8 cellular contexts compared by ENCODE assay signal in genomic region chr13:45119990-45120864, GRCh38. TPM values are rescaled to one million over a fixed set of nuclear protein-coding genes. Genes with fewer than 3 reads are reported as not detected.
DNase-seq lines count a peak whose midpoint lies in the region; ATAC-seq and TF ChIP-seq lines count a peak whose summit lies in the region.

GTF2F2 (plus strand) TSS chr13:45120510; CDS start chr13:45120656, 146 bp downstream.

- H3K27me3 ChIP-seq in neural cell (ENCODE audit: insufficient read depth, low read depth, low read length): peaks cover 2% of the 10 kb centered on the region

- H3F3A ChIP-seq in neural cell (ENCODE audit: insufficient read depth, low read length, poor library complexity, severe bottlenecking): no peaks in the 10 kb centered on the region

- peaks cover 6% of the 10 kb centered on the region for H3K36me3 Mint-ChIP-seq in activated T-helper 2 cell treated with anti-CD3 and anti-CD28 coated beads, Interferon-gamma antibody, Interleukin-2, Interleukin-4, amounts not matched to agents 10 μg/mL and 5 μg/mL and 100 μg/mL, durations not matched to agents 14 hours and 24 hours and 36 hours (ENCODE audit: low read depth)

- peak within 1 kb of the TSS; percentile 69 for H3K27ac ChIP-seq in neural cell (ENCODE audit: low read length)

- peak; percentile 89 for TF ChIP-seq POLR2A in Raji (IDR thresholded peaks at IDR 0.05; ENCODE audit: insufficient read depth, low read depth, low read length)

- intact Hi-C loops in activated T-helper 2 cell treated with anti-CD3 and anti-CD28 coated beads, Interferon-gamma antibody, Interleukin-2, Interleukin-4, amounts not matched to agents 10 μg/mL and 5 μg/mL and 100 μg/mL, durations not matched to agents 14 hours and 24 hours and 36 hours (cut with micrococcal nuclease): loop anchor here (1.0 to 10.0 kb wide), 7 partner anchors 47 to 543 kb away; partner anchors contain the start of genes KCTD4, TPT1 and TSC22D1

- peaks cover 29% of the 10 kb centered on the region for H3K79me2 ChIP-seq in neural cell (replicated peaks; ENCODE audit: insufficient read depth, low read length)

- TF ChIP-seq RAD21 in neural cell (conservative IDR thresholded peaks at IDR 0.05): peak; percentile 59

- H3K9me3 Mint-ChIP-seq in activated T-helper 2 cell treated with anti-CD3 and anti-CD28 coated beads, Interferon-gamma antibody, Interleukin-2, Interleukin-4, amounts not matched to agents 10 μg/mL and 5 μg/mL and 100 μg/mL, durations not matched to agents 14 hours and 24 hours and 36 hours: no peaks in the 10 kb centered on the region
- H3K9me3 Mint-ChIP-seq in stimulated activated naive CD8-positive, alpha-beta T cell treated with anti-CD3 and anti-CD28 coated beads, Interleukin-15, amount 100 ng/mL, for 72 hours: no peaks in the 10 kb centered on the region

- no peaks in the 10 kb centered on the region for H3K36me3 ChIP-seq in neural cell (ENCODE audit: insufficient read depth, low read length)

- H3K27me3 Mint-ChIP-seq in activated T-helper 2 cell treated with anti-CD3 and anti-CD28 coated beads, Interferon-gamma antibody, Interleukin-2, Interleukin-4, amounts not matched to agents 10 μg/mL and 5 μg/mL and 100 μg/mL, durations not matched to agents 14 hours and 24 hours and 36 hours (ENCODE audit: low read depth): no peaks in the 10 kb centered on the region
- H3K27me3 Mint-ChIP-seq in stimulated activated naive CD8-positive, alpha-beta T cell treated with anti-CD3 and anti-CD28 coated beads, Interleukin-15, amount 100 ng/mL, for 72 hours: no peaks in the 10 kb centered on the region

- H3K4me1 Mint-ChIP-seq in activated T-helper 2 cell treated with anti-CD3 and anti-CD28 coated beads, Interferon-gamma antibody, Interleukin-2, Interleukin-4, amounts not matched to agents 10 μg/mL and 5 μg/mL and 100 μg/mL, durations not matched to agents 14 hours and 24 hours and 36 hours (ENCODE audit: low read depth): peaks cover 8% of the 10 kb centered on the region
- peaks cover 16% of the 10 kb centered on the region for H3K4me1 Mint-ChIP-seq in stimulated activated naive CD8-positive, alpha-beta T cell treated with anti-CD3 and anti-CD28 coated beads, Interleukin-15, amount 100 ng/mL, for 72 hours

- no peaks in the 10 kb centered on the region for H3K9me3 ChIP-seq in neural cell (ENCODE audit: low read length)

- no peak within 1 kb of the TSS for H3K27ac Mint-ChIP-seq in activated T-helper 2 cell treated with anti-CD3 and anti-CD28 coated beads, Interferon-gamma antibody, Interleukin-2, Interleukin-4, amounts not matched to agents 10 μg/mL and 5 μg/mL and 100 μg/mL, durations not matched to agents 14 hours and 24 hours and 36 hours
- no peak within 1 kb of the TSS for H3K27ac Mint-ChIP-seq in stimulated activated naive CD8-positive, alpha-beta T cell treated with anti-CD3 and anti-CD28 coated beads, Interleukin-15, amount 100 ng/mL, for 72 hours

- peak within 1 kb of the TSS; percentile 69 for H3K9ac ChIP-seq in neural cell (ENCODE audit: low read length)

- H3K9me2 ChIP-seq in neural cell (ENCODE audit: insufficient read depth, low read length): no peaks in the 10 kb centered on the region

- peak within 1 kb of the TSS; percentile 99 for H3K4me3 ChIP-seq in LNCaP clone FGC (ENCODE audit: low read depth, low read length)
- peak within 1 kb of the TSS; percentile 87 for H3K4me3 ChIP-seq in fibroblast of villous mesenchyme (ENCODE audit: low read depth, low read length)
- H3K4me3 ChIP-seq in neural cell (ENCODE audit: low read length): peak within 1 kb of the TSS; percentile 81

- DNase-seq in EH (ENCODE audit: low read depth) (peak; percentile 88), H4 (ENCODE audit: low spot score) (peak; percentile 75), LNCaP clone FGC (ENCODE audit: low read depth) (peak; percentile 65), fibroblast of villous mesenchyme (ENCODE audit: low read depth) (peak; percentile 92)
- DNase-seq in activated T-helper 2 cell treated with anti-CD3 and anti-CD28 coated beads, Interferon-gamma antibody, Interleukin-2, Interleukin-4, amounts not matched to agents 10 μg/mL and 5 μg/mL and 100 μg/mL, durations not matched to agents 14 hours and 24 hours and 36 hours (ENCODE audit: low spot score): peak; percentile 84
- DNase-seq in stimulated activated naive CD8-positive, alpha-beta T cell treated with anti-CD3 and anti-CD28 coated beads, Interleukin-15, amount 100 ng/mL, for 72 hours: peak; percentile 81 to 82

- H2AFZ ChIP-seq in neural cell (ENCODE audit: low read depth, low read length): peak within 1 kb of the TSS; percentile 86

- TF ChIP-seq CTCF in LNCaP clone FGC (IDR thresholded peaks at IDR 0.05; ENCODE audit: control insufficient read depth, extremely low read depth, insufficient read depth) (no peak), fibroblast of villous mesenchyme (IDR thresholded peaks at IDR 0.05; ENCODE audit: insufficient read depth, low read depth, low read length) (no peak), neural cell (IDR thresholded peaks at IDR 0.05; ENCODE audit: poor library complexity, severe bottlenecking) (peak; percentile 39)

- H4K20me1 ChIP-seq in neural cell (ENCODE audit: insufficient read depth): no peaks in the 10 kb centered on the region

- TF ChIP-seq EP300 in neural cell (conservative IDR thresholded peaks at IDR 0.05; ENCODE audit: poor library complexity, severe bottlenecking): peak; percentile 68

- peak within 1 kb of the TSS; percentile 89 for H3K4me2 ChIP-seq in neural cell (ENCODE audit: low read length)

- peak; percentile 82 for ATAC-seq in stimulated activated naive CD8-positive, alpha-beta T cell treated with anti-CD3 and anti-CD28 coated beads, Interleukin-15, amount 100 ng/mL, for 72 hours

- H3K4me3 Mint-ChIP-seq in activated T-helper 2 cell treated with anti-CD3 and anti-CD28 coated beads, Interferon-gamma antibody, Interleukin-2, Interleukin-4, amounts not matched to agents 10 μg/mL and 5 μg/mL and 100 μg/mL, durations not matched to agents 14 hours and 24 hours and 36 hours (ENCODE audit: low read depth): no peak within 1 kb of the TSS
- H3K4me3 Mint-ChIP-seq in stimulated activated naive CD8-positive, alpha-beta T cell treated with anti-CD3 and anti-CD28 coated beads, Interleukin-15, amount 100 ng/mL, for 72 hours: no peak within 1 kb of the TSS

TF ChIP-seq in neural cell, 6 proteins besides CTCF, POLR2A, EP300 and RAD21:
- peak; percentile 57 for TF ChIP-seq SMC3 (conservative IDR thresholded peaks at IDR 0.05; ENCODE audit: poor library complexity)
- TF ChIP-seq MXI1 (conservative IDR thresholded peaks at IDR 0.05; ENCODE audit: poor library complexity, severe bottlenecking): peak; percentile 92
- TF ChIP-seq POLR2AphosphoS5 (IDR thresholded peaks at IDR 0.05): peak; percentile 50
- TF ChIP-seq TAF1 (IDR thresholded peaks at IDR 0.05; ENCODE audit: low read depth): peak; percentile 41
- TF ChIP-seq REST (IDR thresholded peaks at IDR 0.05; ENCODE audit: borderline replicate concordance): no peak

RNA-seq across cellular contexts. Expression of gene GTF2F2, which starts in this region (rescaled TPM):
- total RNA-seq in H4 (2014; rRNA removed; shearing (Covaris generic)): 28.9 and 36.5 TPM in 2 replicates
- 26.9 and 28.9 TPM in 2 replicates for total RNA-seq in activated T-helper 2 cell treated with anti-CD3 and anti-CD28 coated beads, Interferon-gamma antibody, Interleukin-2, Interleukin-4, amounts not matched to agents 10 μg/mL and 5 μg/mL and 100 μg/mL, durations not matched to agents 14 hours and 24 hours and 36 hours
- 24.2 and 38.0 TPM in 2 replicates for total RNA-seq in fibroblast of villous mesenchyme
- polyA plus RNA-seq in neural cell: 28.7 and 29.6 TPM in 2 replicates
- polyA minus RNA-seq in neural cell: 18.7 and 24.2 TPM in 2 replicates

Comparison
In these comparisons a context has a peak if more than half of its experiments do, and no peak if none do; other contexts are left out.
1. Peak in every context shown above with its lines: DNase-seq, ATAC-seq, H3K4me3 ChIP-seq and H3K27ac ChIP-seq.